Comparison of ENCODE assay signal across 19 cellular contexts in genomic region chr5:150395690-150395979, GRCh38. TPM values are rescaled to one million over a fixed set of nuclear protein-coding genes. Genes with fewer than 3 reads are reported as not detected.
A peak's percentile ranks its signal among the peaks of the same experiment; 100 is the strongest.
DNase-seq lines count a peak whose midpoint lies in the region; ATAC-seq and TF ChIP-seq lines count a peak whose summit lies in the region.
"Had no signal": no experiment of that assay in that cellular context is flagged by ENCODE, and none has a peak within 500 bp of the region (broad histone marks: within the 10 kb centered on the region; RNA-seq: fewer than 3 reads in every experiment).

No MANE protein-coding gene starts in this region.

- no peak overlapping the region for H3K56ac ChIP-seq in IMR-90 (ENCODE audit: extremely low read depth, insufficient read depth, low read length)

- H3K9me3 ChIP-seq in IMR-90 (ENCODE audit: control insufficient read depth, insufficient read depth, low read length) (no peaks in the 10 kb centered on the region), A673 (ENCODE audit: low read depth, low read length, poor library complexity, severe bottlenecking) (no peaks in the 10 kb centered on the region)
- H3K9me3 ChIP-seq: BLaER1 had no signal

- no CpG with 5 or more reads among the region's 2 CpGs for WGBS in IMR-90 (ENCODE audit: extremely low coverage in 2 of 2, insufficient read length in 1 of 2), 2 experiments

- H3K9me1 ChIP-seq in IMR-90 (ENCODE audit: insufficient read depth, low read length) = peaks cover 32% of the 10 kb centered on the region

- H3K4me1 ChIP-seq in IMR-90 (ENCODE audit: control insufficient read depth, insufficient read depth, low read length) = peaks cover 19% of the 10 kb centered on the region
- H3K4me1 ChIP-seq in A673 (ENCODE audit: insufficient read depth, low read length, poor library complexity, severe bottlenecking) = no peaks in the 10 kb centered on the region

- peaks cover 7% of the 10 kb centered on the region; the same call in 1 of the 2 replicates for H4K20me1 ChIP-seq in IMR-90 (ENCODE audit: insufficient read depth, low read length)

- H3K27ac Mint-ChIP-seq in activated CD8-positive, alpha-beta memory T cell treated with anti-CD3 and anti-CD28 coated beads, Interleukin-2, amount 10 ng/mL, durations not matched to agents 7 days and 5 days = peak overlapping the region; percentile 38
- peak overlapping the region; percentile 94 for H3K27ac Mint-ChIP-seq in stimulated activated effector memory CD8-positive, alpha-beta T cell treated with anti-CD3 and anti-CD28 coated beads, Interleukin-12 subunit alpha, Interleukin-12 subunit beta, amount 100 ng/mL, for 72 hours

- 0 out of 2 replicates have a peak overlapping the region, but pooled peaks have one; percentile 23 for H2AK5ac ChIP-seq in IMR-90 (ENCODE audit: low read depth, low read length)

- POLR2A ChIA-PET in IMR-90 (lab: Charles Lee; ENCODE audit: unreplicated experiment) = no interaction called here
- POLR2A ChIA-PET in A673 (lab: Charles Lee; ENCODE audit: low non-redundant PET) = no interaction called here

- peak overlapping the region; percentile 35 for H2AK9ac ChIP-seq in IMR-90 (replicated peaks; ENCODE audit: low read depth, low read length, poor library complexity)

- CTCF ChIA-PET in activated CD8-positive, alpha-beta memory T cell treated with anti-CD3 and anti-CD28 coated beads, Interleukin-2, amount 10 ng/mL, durations not matched to agents 7 days and 5 days (lab: Charles Lee) = interaction anchor here (2.0 to 8.2 kb wide), 2 partner anchors 9 to 38 kb away, joined by 5 to 87 read pairs; no protein-coding TSS in a partner anchor
- CTCF ChIA-PET in IMR-90 (lab: Yijun Ruan, JAX) (no interaction called here), A673 (lab: Charles Lee) (no interaction called here)

- H4K5ac ChIP-seq in IMR-90 (ENCODE audit: low read depth, low read length) = no peak overlapping the region

- H2AFZ ChIP-seq in IMR-90 (replicated peaks; ENCODE audit: low read length, poor library complexity) = no peak overlapping the region
- H2AFZ ChIP-seq: PC-9 had no signal

- H3K4me3 Mint-ChIP-seq in activated CD8-positive, alpha-beta memory T cell treated with anti-CD3 and anti-CD28 coated beads, Interleukin-2, amount 10 ng/mL, durations not matched to agents 7 days and 5 days = no peak overlapping the region
- no peak overlapping the region for H3K4me3 Mint-ChIP-seq in stimulated activated effector memory CD8-positive, alpha-beta T cell treated with anti-CD3 and anti-CD28 coated beads, Interleukin-12 subunit alpha, Interleukin-12 subunit beta, amount 100 ng/mL, for 72 hours
- H3K4me3 Mint-ChIP-seq: CD4-positive, alpha-beta memory T cell had no signal

- no peak for ATAC-seq in activated CD8-positive, alpha-beta memory T cell treated with anti-CD3 and anti-CD28 coated beads, Interleukin-2, amount 10 ng/mL, durations not matched to agents 7 days and 5 days
- ATAC-seq in IMR-90 (ENCODE audit: low read depth) (no peak), GM21515 (IDR thresholded peaks at IDR 0.05; ENCODE audit: unreplicated experiment) (no peak)
- ATAC-seq in stimulated activated effector memory CD8-positive, alpha-beta T cell treated with anti-CD3 and anti-CD28 coated beads, Interleukin-12 subunit alpha, Interleukin-12 subunit beta, amount 100 ng/mL, for 72 hours = no peak

- dilution Hi-C loops in IMR-90 (cut with HindIII; ENCODE audit: low sequenced_read_pairs, unreplicated experiment) = no loop called here

- no peak for TF ChIP-seq CTCF in IMR-90 (conservative IDR thresholded peaks at IDR 0.05; ENCODE audit: low read depth, low read length)
- no peak for TF ChIP-seq CTCF in dorsolateral prefrontal cortex (IDR thresholded peaks at IDR 0.05 in 54 of 56, conservative IDR thresholded peaks at IDR 0.05 in 2 of 56; ENCODE audit: low read depth in 1 of 56, partially characterized antibody in 56 of 56)
- TF ChIP-seq CTCF in A673 (conservative IDR thresholded peaks at IDR 0.05; ENCODE audit: low read depth, low read length) = no peak

- H4K91ac ChIP-seq in IMR-90 (ENCODE audit: insufficient read depth, low read depth, low read length) = no peak overlapping the region

- no peak overlapping the region for H2BK120ac ChIP-seq in IMR-90 (ENCODE audit: low read depth, low read length)

- peaks cover 26% of the 10 kb centered on the region for H3K4me1 Mint-ChIP-seq in activated CD8-positive, alpha-beta memory T cell treated with anti-CD3 and anti-CD28 coated beads, Interleukin-2, amount 10 ng/mL, durations not matched to agents 7 days and 5 days
- peaks cover 18% of the 10 kb centered on the region for H3K4me1 Mint-ChIP-seq in stimulated activated effector memory CD8-positive, alpha-beta T cell treated with anti-CD3 and anti-CD28 coated beads, Interleukin-12 subunit alpha, Interleukin-12 subunit beta, amount 100 ng/mL, for 72 hours
- H3K4me1 Mint-ChIP-seq: CD4-positive, alpha-beta memory T cell had no signal

- H3K14ac ChIP-seq in IMR-90 (replicated peaks; ENCODE audit: low read depth, low read length) = no peak overlapping the region

- H2BK5ac ChIP-seq in IMR-90 (ENCODE audit: low read depth, low read length, poor library complexity, severe bottlenecking) = no peak overlapping the region

- H3K4ac ChIP-seq in IMR-90 (ENCODE audit: low read depth, low read length) = no peak overlapping the region

- TF ChIP-seq RAD21 in IMR-90 (IDR thresholded peaks at IDR 0.05; ENCODE audit: low read length) = no peak

- no peak for TF ChIP-seq POLR2A in IMR-90 (IDR thresholded peaks at IDR 0.05; ENCODE audit: low read depth, low read length)

- no peak overlapping the region for H3K27ac ChIP-seq in IMR-90 (ENCODE audit: insufficient read depth, low read length)
- peak overlapping the region in 43 of 59 donors; percentile 12 to 87 (median 61) for H3K27ac ChIP-seq in dorsolateral prefrontal cortex
- no peak overlapping the region for H3K27ac ChIP-seq in A673 (ENCODE audit: low read depth, low read length, poor library complexity, severe bottlenecking)
- H3K27ac ChIP-seq: PC-9 had no signal

- peaks cover 0 to 14% of the 10 kb centered on the region in 2 experiments; a peak in 1 of 4 replicates for H3K79me1 ChIP-seq in IMR-90 (ENCODE audit: low read depth in 1 of 2, low read length in 2 of 2)

- H3K18ac ChIP-seq in IMR-90 (ENCODE audit: low read depth, low read length) = no peak overlapping the region

- H3K23ac ChIP-seq in IMR-90 (ENCODE audit: low read depth, low read length) = no peak overlapping the region

- no peak overlapping the region for H2BK20ac ChIP-seq in IMR-90 (ENCODE audit: low read depth, low read length)

- peaks cover 30% of the 10 kb centered on the region for H3K36me3 Mint-ChIP-seq in activated CD8-positive, alpha-beta memory T cell treated with anti-CD3 and anti-CD28 coated beads, Interleukin-2, amount 10 ng/mL, durations not matched to agents 7 days and 5 days
- H3K36me3 Mint-ChIP-seq in stimulated activated effector memory CD8-positive, alpha-beta T cell treated with anti-CD3 and anti-CD28 coated beads, Interleukin-12 subunit alpha, Interleukin-12 subunit beta, amount 100 ng/mL, for 72 hours = peaks cover 100% of the 10 kb centered on the region

- intact Hi-C loops in IMR-90 (cut with micrococcal nuclease) (loop anchor here (5.0 kb wide), 1 partner anchor 37 kb away; no protein-coding TSS in a partner anchor), dorsolateral prefrontal cortex (cut with DNase I) (loop anchor here in 1 of 2 donors (5.0 kb wide), 1 partner anchor 47 kb away; no protein-coding TSS in a partner anchor), A673 (cut with micrococcal nuclease; ENCODE audit: unreplicated experiment) (no loop called here)

- no peaks in the 10 kb centered on the region for H3K27me3 Mint-ChIP-seq in activated CD8-positive, alpha-beta memory T cell treated with anti-CD3 and anti-CD28 coated beads, Interleukin-2, amount 10 ng/mL, durations not matched to agents 7 days and 5 days
- H3K27me3 Mint-ChIP-seq: CD4-positive, alpha-beta memory T cell had no signal

- in situ Hi-C loops in IMR-90 (cut with MboI; ENCODE audit: low sequenced_read_pairs) = no loop called here

- no peak overlapping the region for H4K8ac ChIP-seq in IMR-90 (ENCODE audit: low read depth in 2 of 2, low read length in 2 of 2)

- H3K9ac ChIP-seq in IMR-90 (ENCODE audit: low read depth, low read length) = no peak overlapping the region
- H3K9ac ChIP-seq: BLaER1 had no signal

- BruUV-seq in IMR-90 (replicated peaks; lab: Mats Ljungman, UMichigan) (no TSS peak), A673 (replicated peaks; lab: Mats Ljungman, UMichigan) (no TSS peak)

- H2BK15ac ChIP-seq in IMR-90 (ENCODE audit: low read depth, low read length) = no peak overlapping the region

- H3K9me3 Mint-ChIP-seq in activated CD8-positive, alpha-beta memory T cell treated with anti-CD3 and anti-CD28 coated beads, Interleukin-2, amount 10 ng/mL, durations not matched to agents 7 days and 5 days (ENCODE audit: low read depth) = no peaks in the 10 kb centered on the region
- no peaks in the 10 kb centered on the region for H3K9me3 Mint-ChIP-seq in stimulated activated effector memory CD8-positive, alpha-beta T cell treated with anti-CD3 and anti-CD28 coated beads, Interleukin-12 subunit alpha, Interleukin-12 subunit beta, amount 100 ng/mL, for 72 hours
- H3K9me3 Mint-ChIP-seq: CD4-positive, alpha-beta memory T cell had no signal

- peaks cover 55% of the 10 kb centered on the region for H3K36me3 ChIP-seq in IMR-90 (ENCODE audit: control insufficient read depth, insufficient read depth, low read length)
- H3K36me3 ChIP-seq in A673 (ENCODE audit: insufficient read depth, low read length, poor library complexity, severe bottlenecking) = peaks cover 77% of the 10 kb centered on the region

- H3K27me3 ChIP-seq in IMR-90 (ENCODE audit: control insufficient read depth, insufficient read depth, low read length) (no peaks in the 10 kb centered on the region), dorsolateral prefrontal cortex (no peaks in the 10 kb centered on the region), A673 (replicated peaks; ENCODE audit: insufficient read depth, low read depth, low read length, poor library complexity) (no peaks in the 10 kb centered on the region)
- H3K27me3 ChIP-seq: BLaER1 had no signal

- H3K4me2 ChIP-seq in IMR-90 (ENCODE audit: low read depth, low read length) = no peak overlapping the region
- H3K4me2 ChIP-seq: PC-9 had no signal

- no peak for DNase-seq in activated CD8-positive, alpha-beta memory T cell treated with anti-CD3 and anti-CD28 coated beads, Interleukin-2, amount 10 ng/mL, durations not matched to agents 7 days and 5 days
- DNase-seq in activated CD8-positive, alpha-beta memory T cell treated with anti-CD3 and anti-CD28 coated beads, Interleukin-2, amount 50 U/mL, for 48 hours = no peak
- DNase-seq in IMR-90 (no peak), dorsolateral prefrontal cortex (no peak), Ammon's horn (ENCODE audit: low spot score) (no peak), A673 (ENCODE audit: low spot score) (no peak)
- no peak for DNase-seq in stimulated activated effector memory CD8-positive, alpha-beta T cell treated with anti-CD3 and anti-CD28 coated beads, Interleukin-12 subunit alpha, Interleukin-12 subunit beta, amount 100 ng/mL, for 72 hours (ENCODE audit: low spot score in 2 of 2)
- DNase-seq: CD4-positive, alpha-beta memory T cell; GOT3; NCI-H1417; NCI-H187; NCI-H2107; NCI-H2227 treated with DMSO at 0.1 percent for 48 hours; NCI-H510A treated with DMSO at 0.1 percent for 48 hours; NCI-H82; PC-9 had no signal

- H3K4me3 ChIP-seq in IMR-90 (ENCODE audit: insufficient read depth, low read depth, low read length) (no peak overlapping the region), dorsolateral prefrontal cortex (no peak overlapping the region), A673 (ENCODE audit: low read depth, low read length, poor library complexity, severe bottlenecking) (no peak overlapping the region)
- H3K4me3 ChIP-seq: BLaER1, PC-9 had no signal

RNA-seq across cellular contexts. Expression of gene CD74, which starts 17.1 kb away (rescaled TPM):
- 1,000 to 10,000 TPM; 1,513 to 1,561 TPM for total RNA-seq in activated CD8-positive, alpha-beta memory T cell treated with anti-CD3 and anti-CD28 coated beads, Interleukin-2, amount 10 ng/mL, durations not matched to agents 7 days and 5 days
- 0.18 and 0.28 TPM in 2 replicates for total RNA-seq in IMR-90 (2012; rRNA removed)
- 1.1 and 1.5 TPM in 2 replicates for polyA plus RNA-seq in IMR-90 (2012; rRNA removed)
- 1.4 and 3.4 TPM in 2 replicates for polyA plus RNA-seq in IMR-90 (2012; cell fraction: cytosol; rRNA removed)
- polyA plus RNA-seq in IMR-90 (2012; cell fraction: nucleus; rRNA removed; ENCODE audit: low replicate concordance) = 0.60 and 0.64 TPM in 2 replicates
- 100 to 1,000 TPM in 114 of 120 experiments, 10 to 100 TPM in 6; 51.8 to 687 (median 224) TPM for total RNA-seq in dorsolateral prefrontal cortex
- total RNA-seq in A673 (2021) = not detected in 2 replicates
- total RNA-seq: A172 had no signal

RNA-seq across cellular contexts. Expression of gene TCOF1, which starts 38.1 kb away (rescaled TPM):
- 10 to 100 TPM; 95.3 to 96.9 TPM for total RNA-seq in activated CD8-positive, alpha-beta memory T cell treated with anti-CD3 and anti-CD28 coated beads, Interleukin-2, amount 10 ng/mL, durations not matched to agents 7 days and 5 days
- total RNA-seq in IMR-90 (2012; rRNA removed) = 18.3 and 19.7 TPM in 2 replicates
- 18.2 and 18.8 TPM in 2 replicates for polyA plus RNA-seq in IMR-90 (2012; rRNA removed)
- 11.7 and 14.4 TPM in 2 replicates for polyA plus RNA-seq in IMR-90 (2012; cell fraction: cytosol; rRNA removed)
- polyA plus RNA-seq in IMR-90 (2012; cell fraction: nucleus; rRNA removed; ENCODE audit: low replicate concordance) = 43.7 and 51.8 TPM in 2 replicates
- total RNA-seq in dorsolateral prefrontal cortex = 10 to 100 TPM; 26.4 to 51.1 (median 35.9) TPM
- 109 TPM in 2 replicates for total RNA-seq in A673 (2021)

RNA-seq across cellular contexts. Expression of gene RPS14, which starts 53.9 kb away (rescaled TPM):
- 1,000 to 10,000 TPM; 1,980 to 2,218 TPM for total RNA-seq in activated CD8-positive, alpha-beta memory T cell treated with anti-CD3 and anti-CD28 coated beads, Interleukin-2, amount 10 ng/mL, durations not matched to agents 7 days and 5 days
- total RNA-seq in IMR-90 (2012; rRNA removed) (7,310 and 7,583 TPM in 2 replicates), dorsolateral prefrontal cortex (100 to 1,000 TPM; 441 to 866 (median 635) TPM), A673 (2021) (1,789 and 1,909 TPM in 2 replicates)
- 6,296 and 6,747 TPM in 2 replicates for polyA plus RNA-seq in IMR-90 (2012; rRNA removed)
- polyA plus RNA-seq in IMR-90 (2012; cell fraction: cytosol; rRNA removed) = 5,609 and 17,745 TPM in 2 replicates
- 873 and 3,349 TPM in 2 replicates for polyA plus RNA-seq in IMR-90 (2012; cell fraction: nucleus; rRNA removed; ENCODE audit: low replicate concordance)

Comparison
In these comparisons a context has a peak if more than half of its experiments do, and no peak if none do; other contexts are left out.
1. H3K27ac ChIP-seq: peak in dorsolateral prefrontal cortex (43 of 59); none in IMR-90 (single experiment) and A673 (single experiment).
2. RNA of gene CD74, which starts 17.1 kb away (total RNA-seq): 1,513 to 1,561 TPM in activated CD8-positive, alpha-beta memory T cell treated with anti-CD3 and anti-CD28 coated beads, Interleukin-2, amount 10 ng/mL, durations not matched to agents 7 days and 5 days and 51.8 to 687 TPM in dorsolateral prefrontal cortex; 0.18 to 0.28 TPM in IMR-90 and not detected in A673; every median in the first group is over 10 times any median in the second.